25 cellular contexts compared by ENCODE assay signal in genomic region chr5:505946-506555, GRCh38. TPM values are rescaled to one million over a fixed set of nuclear protein-coding genes. Genes with fewer than 3 reads are reported as not detected.
DNase-seq lines count a peak whose midpoint lies in the region; ATAC-seq and TF ChIP-seq lines count a peak whose summit lies in the region.
"Had no signal": no experiment of that assay in that cellular context is flagged by ENCODE, and none has a peak within 500 bp of the region (broad histone marks: within the 10 kb centered on the region; RNA-seq: fewer than 3 reads in every experiment).

No MANE protein-coding gene starts in this region.

- intact Hi-C loops in right cardiac atrium (cut with DNase I), result no loop called here
- intact Hi-C loops in heart left ventricle (cut with DNase I), result no loop called here
- intact Hi-C loops in A673 (cut with micrococcal nuclease; ENCODE audit: unreplicated experiment), result no loop called here

- peaks cover 70% of the 10 kb centered on the region for H3K27me3 Mint-ChIP-seq in WTC11 (ENCODE audit: low read depth)

- ATAC-seq in right cardiac atrium, result no peak
- no peak for ATAC-seq in heart left ventricle
- peak; percentile 41 for ATAC-seq in WTC11
- ATAC-seq: naive thymus-derived CD4-positive, alpha-beta T cell; Right ventricle myocardium inferior had no signal

- no peaks in the 10 kb centered on the region for H3K36me3 ChIP-seq in heart left ventricle
- H3K36me3 ChIP-seq in A673 (ENCODE audit: insufficient read depth, low read length, poor library complexity, severe bottlenecking), result no peaks in the 10 kb centered on the region
- H3K36me3 ChIP-seq: uterus had no signal

- H3K4me1 ChIP-seq in right cardiac atrium (ENCODE audit: control insufficient read depth, insufficient read depth, low read length), result no peaks in the 10 kb centered on the region
- H3K4me1 ChIP-seq in heart left ventricle, result no peaks in the 10 kb centered on the region
- no peaks in the 10 kb centered on the region for H3K4me1 ChIP-seq in A673 (ENCODE audit: insufficient read depth, low read length, poor library complexity, severe bottlenecking)
- H3K4me1 ChIP-seq: uterus had no signal

- H3K36me3 Mint-ChIP-seq in WTC11, result no peaks in the 10 kb centered on the region
- H3K36me3 Mint-ChIP-seq: CD4-positive, alpha-beta memory T cell; naive thymus-derived CD4-positive, alpha-beta T cell had no signal

- H3K4me3 ChIP-seq in right cardiac atrium (ENCODE audit: low read length) (no peak overlapping the region), heart left ventricle (no peak overlapping the region), A673 (ENCODE audit: low read depth, low read length, poor library complexity, severe bottlenecking) (no peak overlapping the region)
- H3K4me3 ChIP-seq: skin epidermis, uterus had no signal

- H3K27me3 ChIP-seq in right cardiac atrium (ENCODE audit: control insufficient read depth, insufficient read depth), result no peaks in the 10 kb centered on the region
- peaks cover 0 to 35% (median 12%) of the 10 kb centered on the region in 9 donors for H3K27me3 ChIP-seq in heart left ventricle
- H3K27me3 ChIP-seq in A673 (replicated peaks; ENCODE audit: insufficient read depth, low read depth, low read length, poor library complexity), result no peaks in the 10 kb centered on the region
- H3K27me3 ChIP-seq: uterus had no signal

- DNase-seq in right cardiac atrium (peak in 2 of 3 donors; percentile 35 to 44), heart left ventricle (no peak), NCI-H128 (lab: John Stamatoyannopoulos, UW; ENCODE audit: unreplicated experiment) (peak; percentile 19), WTC11 (ENCODE audit: low spot score) (no peak), inferior parietal cortex (ENCODE audit: extremely low spot score) (no peak), A673 (ENCODE audit: low spot score) (no peak), COLO829 (ENCODE audit: low spot score) (no peak), epidermal melanocyte (ENCODE audit: insufficient read length, low spot score) (no peak)
- DNase-seq: activated CD4-positive, alpha-beta T cell treated with anti-CD3 and anti-CD28 coated beads, Interleukin-2, amount 50 U/mL, for 4 hours; activated naive CD4-positive, alpha-beta T cell treated with Interleukin-2 at 50 U/mL for 16 hours; activated T-cell treated with anti-CD3 and anti-CD28 coated beads for 4 hours; CD4-positive, alpha-beta memory T cell; EL; erythroblast; HFFc6; naive thymus-derived CD4-positive, alpha-beta T cell; NCI-H446; stimulated activated CD4-positive, alpha-beta T cell treated with anti-CD3 and anti-CD28 coated beads, Interleukin-4, amount 100 ng/mL, for 4 hours; substantia nigra; uterus had no signal

- BruUV-seq in A673 (replicated peaks; lab: Mats Ljungman, UMichigan), result no TSS peak

- peaks cover 2% of the 10 kb centered on the region; the same call in 1 of the 2 replicates for H3K4me1 Mint-ChIP-seq in WTC11
- H3K4me1 Mint-ChIP-seq: central memory CD8-positive, alpha-beta T cell had no signal

- H3K9me3 Mint-ChIP-seq in WTC11, result no peaks in the 10 kb centered on the region
- H3K9me3 Mint-ChIP-seq: CD4-positive, alpha-beta memory T cell; central memory CD8-positive, alpha-beta T cell; HFFc6; naive thymus-derived CD4-positive, alpha-beta T cell had no signal

- TF ChIP-seq POLR2A in heart left ventricle (IDR thresholded peaks at IDR 0.05), result no peak

- H3K27ac Mint-ChIP-seq in WTC11, result no peak overlapping the region
- H3K27ac Mint-ChIP-seq: CD4-positive, alpha-beta memory T cell; HFFc6; naive thymus-derived CD4-positive, alpha-beta T cell had no signal

- H3K27ac ChIP-seq in right cardiac atrium (ENCODE audit: low read length) (no peak overlapping the region), heart left ventricle (no peak overlapping the region), A673 (ENCODE audit: low read depth, low read length, poor library complexity, severe bottlenecking) (no peak overlapping the region)
- H3K27ac ChIP-seq: KMS-11, skin epidermis, uterus, VCaP had no signal

- TF ChIP-seq CTCF in heart left ventricle (IDR thresholded peaks at IDR 0.05), result no peak
- no peak for TF ChIP-seq CTCF in WTC11 (IDR thresholded peaks at IDR 0.05)
- no peak for TF ChIP-seq CTCF in A673 (conservative IDR thresholded peaks at IDR 0.05; ENCODE audit: low read depth, low read length)

- H3K4me3 Mint-ChIP-seq in WTC11, result peak overlapping the region; percentile 37
- H3K4me3 Mint-ChIP-seq: CD4-positive, alpha-beta memory T cell; central memory CD8-positive, alpha-beta T cell; HFFc6; naive thymus-derived CD4-positive, alpha-beta T cell had no signal

- CTCF ChIA-PET in WTC11 (lab: Charles Lee) (interaction anchor here (1.0 to 1.3 kb wide), 2 partner anchors 13 to 26 kb away, joined by 3 to 5 read pairs; no protein-coding TSS in a partner anchor), A673 (lab: Charles Lee) (no interaction called here)

- POLR2A ChIA-PET in WTC11 (lab: Charles Lee) (no interaction called here), A673 (lab: Charles Lee; ENCODE audit: low non-redundant PET) (no interaction called here)

- no peaks in the 10 kb centered on the region for H3K9me3 ChIP-seq in right cardiac atrium (ENCODE audit: control insufficient read depth, low read length)
- no peaks in the 10 kb centered on the region for H3K9me3 ChIP-seq in heart left ventricle
- no peaks in the 10 kb centered on the region for H3K9me3 ChIP-seq in A673 (ENCODE audit: low read depth, low read length, poor library complexity, severe bottlenecking)
- H3K9me3 ChIP-seq: uterus had no signal

- WGBS in right cardiac atrium, result 77% methylated on average over 30 of the region's 30 CpGs
- 72 to 78% (median 74%) methylated on average over 27 to 30 of the region's 30 CpGs for WGBS in heart left ventricle, 4 donors

TF ChIP-seq in WTC11, 78 proteins besides CTCF, POLR2A, EP300 and RAD21:
- no peak for TF ChIP-seq PRDM15 (CRISPR knock-in tag; IDR thresholded peaks at IDR 0.05)
- TF ChIP-seq USF2 (CRISPR knock-in tag; IDR thresholded peaks at IDR 0.05), result peak; percentile 63
- TF ChIP-seq ZNF317 (CRISPR knock-in tag; IDR thresholded peaks at IDR 0.05; ENCODE audit: borderline replicate concordance, low read depth), result 0 out of 2 replicates have a peak, but pooled peaks have one; percentile 30
- peak; percentile 56; the same call in 1 of the 2 replicates for TF ChIP-seq ZBTB43 (CRISPR knock-in tag; IDR thresholded peaks at IDR 0.05)
- TF ChIP-seq NFE2L1 (CRISPR knock-in tag; IDR thresholded peaks at IDR 0.05), result 0 out of 2 replicates have a peak, but pooled peaks have one; percentile 26

RNA-seq across cellular contexts. Expression of gene SLC9A3, which starts 18.2 kb away (rescaled TPM):
- total RNA-seq in right cardiac atrium, result 1 to 10 TPM in 2 of 4 donors, under 1 TPM in 2; 0.94 to 1.1 (median 0.99) TPM
- polyA plus RNA-seq in right cardiac atrium, result 1.1 TPM
- 1 to 10 TPM in 6 of 9 donors, under 1 TPM in 3; 0.65 to 3.8 (median 1.1) TPM for total RNA-seq in heart left ventricle
- under 1 TPM; 0.50 to 0.82 TPM for polyA plus RNA-seq in heart left ventricle
- 1.2 to 1.7 TPM (median 1.6 TPM) in 3 replicates for total RNA-seq in WTC11 (2021)
- 1.6 and 1.9 TPM in 2 replicates for total RNA-seq in A673 (2021)

Comparison
In these comparisons a context has a peak if more than half of its experiments do, and no peak if none do; other contexts are left out.
1. DNase-seq: peak in right cardiac atrium (2 of 3) and NCI-H128 (single experiment); none in heart left ventricle (0 of 5), WTC11 (single experiment), inferior parietal cortex (single experiment), A673 (single experiment), COLO829 (single experiment) and epidermal melanocyte (single experiment).